Comparison of ENCODE assay signal across 13 cellular contexts in genomic region chr1:238647877-238648276, GRCh38.
DNase-seq lines count a peak whose midpoint lies in the region; ATAC-seq, FAIRE-seq and TF ChIP-seq lines count a peak whose summit lies in the region.
"Had no signal": no experiment of that assay in that cellular context is flagged by ENCODE, and none has a peak within 500 bp of the region (broad histone marks: within the 10 kb centered on the region; RNA-seq: fewer than 3 reads in every experiment).

No MANE protein-coding gene starts in this region.

- H3K4me3 ChIP-seq in mammary epithelial cell (replicated peaks in 1 of 3; ENCODE audit: insufficient read depth in 1 of 3, low read depth in 2 of 3, low read length in 3 of 3) (no peak overlapping the region), lung (no peak overlapping the region), upper lobe of right lung (no peak overlapping the region)
- H3K4me3 ChIP-seq: HAP-1, heart left ventricle had no signal

- H3K9me3 ChIP-seq in mammary epithelial cell (replicated peaks; ENCODE audit: insufficient read depth, low read length) (no peaks in the 10 kb centered on the region), lung (ENCODE audit: control insufficient read depth in 2 of 2, insufficient read depth in 1 of 2, low read length in 1 of 2) (no peaks in the 10 kb centered on the region), upper lobe of right lung (no peaks in the 10 kb centered on the region)
- H3K9me3 ChIP-seq: HAP-1, heart left ventricle had no signal

- H3K9me3 Mint-ChIP-seq in Calu3 (ENCODE audit: low read depth, unreplicated experiment), result no peaks in the 10 kb centered on the region
- H3K9me3 Mint-ChIP-seq: activated naive CD4-positive, alpha-beta T cell treated with anti-CD3 and anti-CD28 coated beads, Interleukin-2, amount 50 U/mL, for 72 hours; stimulated activated naive B cell treated with anti-CD40 and anti-IgM and Interleukin-4, amounts not matched to agents 10 μg/mL and 1 μg/mL and 100 μg/mL, for 72 hours had no signal

- no peaks in the 10 kb centered on the region for H3K36me3 ChIP-seq in mammary epithelial cell (ENCODE audit: insufficient read depth, low read length)
- no peaks in the 10 kb centered on the region for H3K36me3 ChIP-seq in lung (ENCODE audit: control insufficient read depth in 2 of 2, insufficient read depth in 2 of 2, low read length in 2 of 2)
- no peaks in the 10 kb centered on the region for H3K36me3 ChIP-seq in upper lobe of right lung
- H3K36me3 ChIP-seq: HAP-1, heart left ventricle had no signal

- peaks cover 40% of the 10 kb centered on the region for H3K4me1 Mint-ChIP-seq in Calu3 (ENCODE audit: low read depth, unreplicated experiment)
- H3K4me1 Mint-ChIP-seq: stimulated activated naive B cell treated with anti-CD40 and anti-IgM and Interleukin-4, amounts not matched to agents 10 μg/mL and 1 μg/mL and 100 μg/mL, for 72 hours had no signal

- H3K36me3 Mint-ChIP-seq in Calu3 (ENCODE audit: insufficient read depth, unreplicated experiment), result peaks cover 5% of the 10 kb centered on the region
- H3K36me3 Mint-ChIP-seq: activated naive CD4-positive, alpha-beta T cell treated with anti-CD3 and anti-CD28 coated beads, Interleukin-2, amount 50 U/mL, for 72 hours; stimulated activated naive B cell treated with anti-CD40 and anti-IgM and Interleukin-4, amounts not matched to agents 10 μg/mL and 1 μg/mL and 100 μg/mL, for 72 hours had no signal

- no peak for FAIRE-seq in GM12892 (lab: Jason Lieb, UNC)

- H3K79me2 ChIP-seq in mammary epithelial cell (ENCODE audit: insufficient read depth, low read length), result no peaks in the 10 kb centered on the region

- DNase-seq in Calu3, result peak; percentile 50
- DNase-seq in M059J (ENCODE audit: low read depth), result peak; percentile 98
- DNase-seq in mammary epithelial cell, result peak; percentile 94
- no peak for DNase-seq in lung (ENCODE audit: low spot score)
- no peak for DNase-seq in GM12892 (ENCODE audit: insufficient read length)
- no peak for DNase-seq in sciatic nerve (ENCODE audit: low spot score)
- DNase-seq in upper lobe of right lung, result no peak
- DNase-seq in NCI-H2196 (lab: John Stamatoyannopoulos, UW; ENCODE audit: unreplicated experiment), result no peak
- DNase-seq: heart left ventricle; stimulated activated naive B cell treated with anti-CD40 and anti-IgM and Interleukin-4, amounts not matched to agents 10 μg/mL and 1 μg/mL and 100 μg/mL, for 72 hours; T-helper 9 cell had no signal

- H3K9ac ChIP-seq in mammary epithelial cell (ENCODE audit: insufficient read depth, low read length), result no peak overlapping the region

- H2AFZ ChIP-seq in mammary epithelial cell (ENCODE audit: low read depth, low read length), result peak overlapping the region; percentile 47

- intact Hi-C loops in Calu3 (cut with micrococcal nuclease; ENCODE audit: unreplicated experiment), result loop anchor here (5.0 kb wide), 1 partner anchor 786 kb away; no protein-coding TSS in a partner anchor
- intact Hi-C loops in mammary epithelial cell (cut with micrococcal nuclease), result loop anchor here (10.0 kb wide), 1 partner anchor 247 kb away; no protein-coding TSS in a partner anchor
- intact Hi-C loops in sciatic nerve (cut with DNase I), result no loop called here
- intact Hi-C loops in upper lobe of right lung (cut with DNase I), result no loop called here

- ATAC-seq in lung (ENCODE audit: insufficient read depth, low FRiP score), result peak; percentile 34
- ATAC-seq in sciatic nerve, result no peak
- no peak for ATAC-seq in upper lobe of right lung
- ATAC-seq: activated naive CD4-positive, alpha-beta T cell treated with anti-CD3 and anti-CD28 coated beads, Interleukin-2, amount 50 U/mL, for 72 hours; heart left ventricle; stimulated activated naive B cell treated with anti-CD40 and anti-IgM and Interleukin-4, amounts not matched to agents 10 μg/mL and 1 μg/mL and 100 μg/mL, for 72 hours had no signal

- H3K4me3 Mint-ChIP-seq in Calu3 (ENCODE audit: low read depth, unreplicated experiment), result no peak overlapping the region
- H3K4me3 Mint-ChIP-seq: stimulated activated naive B cell treated with anti-CD40 and anti-IgM and Interleukin-4, amounts not matched to agents 10 μg/mL and 1 μg/mL and 100 μg/mL, for 72 hours had no signal

- TF ChIP-seq POLR2A in GM12892 (IDR thresholded peaks at IDR 0.05; ENCODE audit: low read depth, low read length), result no peak

- no peaks in the 10 kb centered on the region for H3K27me3 Mint-ChIP-seq in Calu3 (ENCODE audit: unreplicated experiment)
- H3K27me3 Mint-ChIP-seq: stimulated activated naive B cell treated with anti-CD40 and anti-IgM and Interleukin-4, amounts not matched to agents 10 μg/mL and 1 μg/mL and 100 μg/mL, for 72 hours had no signal

- dilution Hi-C loops in mammary epithelial cell (cut with HindIII; ENCODE audit: low sequenced_read_pairs), result no loop called here

- H4K20me1 ChIP-seq in mammary epithelial cell (ENCODE audit: insufficient read depth, low read length), result no peaks in the 10 kb centered on the region

- H3K27ac ChIP-seq in mammary epithelial cell (ENCODE audit: insufficient read depth, low read depth, low read length) (peak overlapping the region; percentile 47), lung (ENCODE audit: low read depth in 1 of 2, low read length in 1 of 2) (no peak overlapping the region), upper lobe of right lung (no peak overlapping the region)
- H3K27ac ChIP-seq: heart left ventricle had no signal

- in situ Hi-C loops in mammary epithelial cell (cut with MboI; ENCODE audit: low sequenced_read_pairs in 2 of 2), result no loop called here

- H3K27me3 ChIP-seq in mammary epithelial cell (ENCODE audit: insufficient read depth, low read length), result no peaks in the 10 kb centered on the region
- no peaks in the 10 kb centered on the region for H3K27me3 ChIP-seq in lung (ENCODE audit: control insufficient read depth, insufficient read depth)
- no peaks in the 10 kb centered on the region for H3K27me3 ChIP-seq in upper lobe of right lung
- H3K27me3 ChIP-seq: heart left ventricle had no signal

- peak overlapping the region; percentile 60 for H3K27ac Mint-ChIP-seq in Calu3 (ENCODE audit: unreplicated experiment)
- H3K27ac Mint-ChIP-seq: activated naive CD4-positive, alpha-beta T cell treated with anti-CD3 and anti-CD28 coated beads, Interleukin-2, amount 50 U/mL, for 72 hours; stimulated activated naive B cell treated with anti-CD40 and anti-IgM and Interleukin-4, amounts not matched to agents 10 μg/mL and 1 μg/mL and 100 μg/mL, for 72 hours had no signal

- BruUV-seq in Calu3 (replicated peaks; lab: Mats Ljungman, UMichigan) (no TSS peak), mammary epithelial cell (replicated peaks; lab: Mats Ljungman, UMichigan) (no TSS peak)

- 0% methylated on average over 3 of the region's 3 CpGs for WGBS in mammary epithelial cell (ENCODE audit: low coverage, missing lambda C conversion rate)
- 51 to 69% methylated on average over 3 of the region's 3 CpGs for WGBS in lung, 2 donors

- H3K4me2 ChIP-seq in mammary epithelial cell (ENCODE audit: insufficient read depth, low read depth, low read length), result peak overlapping the region; percentile 29

- CTCF ChIA-PET in Calu3 (lab: Charles Lee) (no interaction called here), mammary epithelial cell (lab: Charles Lee; ENCODE audit: low non-redundant PET) (no interaction called here)

- H3K4me1 ChIP-seq in mammary epithelial cell (ENCODE audit: insufficient read depth, low read length) (peaks cover 13% of the 10 kb centered on the region), lung (ENCODE audit: control insufficient read depth in 2 of 2, insufficient read depth in 2 of 2, low read length in 2 of 2) (no peaks in the 10 kb centered on the region), upper lobe of right lung (no peaks in the 10 kb centered on the region)
- H3K4me1 ChIP-seq: HAP-1, heart left ventricle had no signal

- TF ChIP-seq CTCF in Calu3 (IDR thresholded peaks at IDR 0.05; ENCODE audit: unreplicated experiment) (no peak), mammary epithelial cell (conservative IDR thresholded peaks at IDR 0.05 in 1 of 2, IDR thresholded peaks at IDR 0.05 in 1 of 2; ENCODE audit: extremely low read depth in 1 of 2, insufficient read depth in 1 of 2, low read depth in 1 of 2, low read length in 2 of 2) (no peak), lung (IDR thresholded peaks at IDR 0.05; ENCODE audit: control extremely low read depth, extremely low read depth) (no peak), upper lobe of right lung (IDR thresholded peaks at IDR 0.05) (no peak)

Comparison
In these comparisons a context has a peak if more than half of its experiments do, and no peak if none do; other contexts are left out.
1. DNase-seq: peak in Calu3 (single experiment), M059J (single experiment) and mammary epithelial cell (single experiment); none in lung (single experiment), GM12892 (single experiment), sciatic nerve (single experiment), upper lobe of right lung (single experiment) and NCI-H2196 (single experiment).
2. intact Hi-C loops: an anchor here in Calu3 (5.0 kb wide) and mammary epithelial cell (10.0 kb wide); none called in sciatic nerve and upper lobe of right lung.